19 cellular contexts compared by ENCODE assay signal in genomic region chr11:108872781-108873291, GRCh38.
DNase-seq lines count a peak whose midpoint lies in the region; ATAC-seq, FAIRE-seq and TF ChIP-seq lines count a peak whose summit lies in the region.
"Had no signal": no experiment of that assay in that cellular context is flagged by ENCODE, and none has a peak within 500 bp of the region (broad histone marks: within the 10 kb centered on the region; RNA-seq: fewer than 3 reads in every experiment).

No MANE protein-coding gene starts in this region.

- no peak overlapping the region for H4K8ac ChIP-seq in mesendoderm (ENCODE audit: low read depth, low read length)

- no peak overlapping the region for H3K18ac ChIP-seq in mesendoderm (ENCODE audit: low read length)

- no peak overlapping the region for H2BK120ac ChIP-seq in mesendoderm (ENCODE audit: low read depth, low read length)

- no peak overlapping the region for H2BK5ac ChIP-seq in mesendoderm (ENCODE audit: low read length)

- intact Hi-C loops in naive thymus-derived CD4-positive, alpha-beta T cell (cut with micrococcal nuclease) = no loop called here

- H4K5ac ChIP-seq in mesendoderm (ENCODE audit: low read length) = no peak overlapping the region

- no peak overlapping the region for H3K27ac ChIP-seq in HEK293 (ENCODE audit: extremely low read depth, low read depth, low read length)
- H3K27ac ChIP-seq in astrocyte (ENCODE audit: low read depth, low read length) = peak overlapping the region; percentile 94
- H3K27ac ChIP-seq in foreskin keratinocyte = peak overlapping the region; percentile 22
- H3K27ac ChIP-seq in naive thymus-derived CD4-positive, alpha-beta T cell (ENCODE audit: low read depth, low read length) = no peak overlapping the region
- no peak overlapping the region for H3K27ac ChIP-seq in mesendoderm (ENCODE audit: low read depth, low read length)
- H3K27ac ChIP-seq: neutrophil, Peyer's patch, sigmoid colon, transverse colon had no signal

- no peak overlapping the region for H2AK5ac ChIP-seq in mesendoderm (ENCODE audit: low read length)

- no peaks in the 10 kb centered on the region; the same call in 1 of the 2 replicates for H3K4me1 ChIP-seq in HEK293 (ENCODE audit: control insufficient read depth, insufficient read depth, low read length)
- H3K4me1 ChIP-seq in astrocyte (ENCODE audit: insufficient read depth, low read length) = peaks cover 63% of the 10 kb centered on the region
- peaks cover 44% of the 10 kb centered on the region for H3K4me1 ChIP-seq in foreskin keratinocyte
- H3K4me1 ChIP-seq in naive thymus-derived CD4-positive, alpha-beta T cell (ENCODE audit: control insufficient read depth in 2 of 2, insufficient read depth in 2 of 2, low read length in 2 of 2) = no peaks in the 10 kb centered on the region
- H3K4me1 ChIP-seq in mesendoderm (ENCODE audit: control insufficient read depth, low read depth, low read length) = no peaks in the 10 kb centered on the region
- H3K4me1 ChIP-seq: Peyer's patch, sigmoid colon, transverse colon had no signal

- no peak overlapping the region for H3K23ac ChIP-seq in mesendoderm (ENCODE audit: low read length)

- WGBS in mesendoderm (ENCODE audit: extremely low coverage, insufficient coverage, low lambda C conversion rate) = 100% methylated on average over 1 of the region's 3 CpGs

- H3K9ac ChIP-seq in astrocyte (ENCODE audit: low read length) (peak overlapping the region; percentile 67), mesendoderm (ENCODE audit: low read length) (no peak overlapping the region)

- CTCF ChIA-PET in HEK293 (lab: Yijun Ruan, JAX) = interaction anchor here (2.8 kb wide), 1 partner anchor 175 kb away, joined by 20 read pairs; no protein-coding TSS in a partner anchor
- CTCF ChIA-PET in naive thymus-derived CD4-positive, alpha-beta T cell (lab: Charles Lee) = no interaction called here

- peaks cover 3% of the 10 kb centered on the region for H3K9me3 Mint-ChIP-seq in astrocyte (ENCODE audit: unreplicated experiment)
- no peaks in the 10 kb centered on the region for H3K9me3 Mint-ChIP-seq in endothelial cell (ENCODE audit: unreplicated experiment)
- no peaks in the 10 kb centered on the region for H3K9me3 Mint-ChIP-seq in naive thymus-derived CD4-positive, alpha-beta T cell
- H3K9me3 Mint-ChIP-seq: activated B cell treated with CpG ODN at 0.5 μM for 24 hours; memory B cell; stimulated activated memory B cell treated with anti-CD40 and anti-IgM and Interleukin-4, amounts not matched to agents 10 μg/mL and 1 μg/mL and 100 μg/mL, for 72 hours had no signal

- peak overlapping the region; percentile 76 for H3K4me2 ChIP-seq in astrocyte (ENCODE audit: low read length)
- no peak overlapping the region for H3K4me2 ChIP-seq in mesendoderm (ENCODE audit: low read length)

- ATAC-seq in foreskin keratinocyte = peak; percentile 66
- ATAC-seq in HG02970 (IDR thresholded peaks at IDR 0.05; ENCODE audit: low FRiP score, unreplicated experiment) = no peak
- no peak for ATAC-seq in naive thymus-derived CD4-positive, alpha-beta T cell
- ATAC-seq: stimulated activated memory B cell treated with anti-CD40 and anti-IgM and Interleukin-4, amounts not matched to agents 10 μg/mL and 1 μg/mL and 100 μg/mL, for 72 hours had no signal

- H3K4me1 Mint-ChIP-seq in astrocyte (ENCODE audit: low read depth, unreplicated experiment) = peaks cover 42% of the 10 kb centered on the region
- peaks cover 13% of the 10 kb centered on the region for H3K4me1 Mint-ChIP-seq in endothelial cell (ENCODE audit: unreplicated experiment)
- peaks cover 0 to 17% (median 4%) of the 10 kb centered on the region in 7 donors for H3K4me1 Mint-ChIP-seq in naive thymus-derived CD4-positive, alpha-beta T cell
- H3K4me1 Mint-ChIP-seq: activated B cell treated with CpG ODN at 0.5 μM for 24 hours, memory B cell had no signal

- H3K36me3 Mint-ChIP-seq in astrocyte (ENCODE audit: low read depth, unreplicated experiment) = no peaks in the 10 kb centered on the region
- no peaks in the 10 kb centered on the region for H3K36me3 Mint-ChIP-seq in endothelial cell (ENCODE audit: low read depth, unreplicated experiment)
- peaks cover 0 to 18% (median 0%) of the 10 kb centered on the region in 5 donors for H3K36me3 Mint-ChIP-seq in naive thymus-derived CD4-positive, alpha-beta T cell
- H3K36me3 Mint-ChIP-seq: memory B cell; stimulated activated memory B cell treated with anti-CD40 and anti-IgM and Interleukin-4, amounts not matched to agents 10 μg/mL and 1 μg/mL and 100 μg/mL, for 72 hours had no signal

- no peak overlapping the region for H3K4ac ChIP-seq in mesendoderm (ENCODE audit: low read depth, low read length)

- H3K79me2 ChIP-seq in astrocyte (ENCODE audit: insufficient read depth, low read length) = no peaks in the 10 kb centered on the region
- no peaks in the 10 kb centered on the region for H3K79me2 ChIP-seq in mesendoderm (ENCODE audit: control insufficient read depth, insufficient read depth, low read length)

- H3K4me3 Mint-ChIP-seq in astrocyte (ENCODE audit: unreplicated experiment) = no peak overlapping the region
- no peak overlapping the region for H3K4me3 Mint-ChIP-seq in endothelial cell (ENCODE audit: unreplicated experiment)
- H3K4me3 Mint-ChIP-seq in naive thymus-derived CD4-positive, alpha-beta T cell = no peak overlapping the region
- H3K4me3 Mint-ChIP-seq: activated B cell treated with CpG ODN at 0.5 μM for 24 hours; activated naive CD8-positive, alpha-beta T cell treated with anti-CD3 and anti-CD28 coated beads, Interleukin-2, amount 10 ng/mL, durations not matched to agents 7 days and 5 days; memory B cell; stimulated activated memory B cell treated with anti-CD40 and anti-IgM and Interleukin-4, amounts not matched to agents 10 μg/mL and 1 μg/mL and 100 μg/mL, for 72 hours had no signal

- H3K36me3 ChIP-seq in HEK293 (ENCODE audit: control insufficient read depth in 2 of 2, insufficient read depth in 1 of 2, low read length in 2 of 2) (no peaks in the 10 kb centered on the region), astrocyte (ENCODE audit: insufficient read depth, low read length) (no peaks in the 10 kb centered on the region), mesendoderm (ENCODE audit: control insufficient read depth, insufficient read depth, low read length) (no peaks in the 10 kb centered on the region)
- no peaks in the 10 kb centered on the region for H3K36me3 ChIP-seq in naive thymus-derived CD4-positive, alpha-beta T cell (ENCODE audit: control insufficient read depth in 2 of 3, insufficient read depth in 3 of 3, low read length in 3 of 3)
- H3K36me3 ChIP-seq: neutrophil, Peyer's patch, sigmoid colon, transverse colon had no signal

- no peak overlapping the region for H2BK15ac ChIP-seq in mesendoderm (replicated peaks; ENCODE audit: low read depth)

- H3K27ac Mint-ChIP-seq in astrocyte (ENCODE audit: unreplicated experiment) (peak overlapping the region; percentile 58), endothelial cell (ENCODE audit: unreplicated experiment) (no peak overlapping the region)
- H3K27ac Mint-ChIP-seq in naive thymus-derived CD4-positive, alpha-beta T cell = no peak overlapping the region
- H3K27ac Mint-ChIP-seq: activated B cell treated with CpG ODN at 0.5 μM for 24 hours; activated naive CD8-positive, alpha-beta T cell treated with anti-CD3 and anti-CD28 coated beads, Interleukin-2, amount 10 ng/mL, durations not matched to agents 7 days and 5 days; memory B cell; stimulated activated memory B cell treated with anti-CD40 and anti-IgM and Interleukin-4, amounts not matched to agents 10 μg/mL and 1 μg/mL and 100 μg/mL, for 72 hours had no signal

- no peaks in the 10 kb centered on the region for H4K20me1 ChIP-seq in astrocyte (ENCODE audit: insufficient read depth, low read length)

- H3K4me3 ChIP-seq in HEK293 (ENCODE audit: low read depth, low read length) (no peak overlapping the region), astrocyte (ENCODE audit: insufficient read depth, low read depth, low read length) (no peak overlapping the region), mesendoderm (ENCODE audit: low read length) (no peak overlapping the region)
- H3K4me3 ChIP-seq in naive thymus-derived CD4-positive, alpha-beta T cell (ENCODE audit: low read length) = no peak overlapping the region
- H3K4me3 ChIP-seq: Peyer's patch, sigmoid colon, transverse colon had no signal

- H3K27me3 ChIP-seq in astrocyte (ENCODE audit: insufficient read depth, low read length) (no peaks in the 10 kb centered on the region), foreskin keratinocyte (no peaks in the 10 kb centered on the region), mesendoderm (ENCODE audit: insufficient read depth, low read length, poor library complexity) (no peaks in the 10 kb centered on the region)
- no peaks in the 10 kb centered on the region for H3K27me3 ChIP-seq in naive thymus-derived CD4-positive, alpha-beta T cell (ENCODE audit: control insufficient read depth in 2 of 2, insufficient read depth in 2 of 2, low read length in 2 of 2)
- H3K27me3 ChIP-seq: neutrophil, Peyer's patch, sigmoid colon, transverse colon had no signal

- H3K79me1 ChIP-seq in mesendoderm (ENCODE audit: low read length) = no peaks in the 10 kb centered on the region

- no peak for TF ChIP-seq CTCF in HEK293 (tag by site-specific recombination; IDR thresholded peaks at IDR 0.05)
- no peak for TF ChIP-seq CTCF in astrocyte (IDR thresholded peaks at IDR 0.05; ENCODE audit: insufficient read depth, low read depth, low read length)
- TF ChIP-seq CTCF in foreskin keratinocyte (conservative IDR thresholded peaks at IDR 0.05) = no peak
- no peak for TF ChIP-seq CTCF in endothelial cell (IDR thresholded peaks at IDR 0.05; ENCODE audit: unreplicated experiment)

- H3K9me3 ChIP-seq in HEK293 (ENCODE audit: control insufficient read depth, insufficient read depth, low read depth, low read length) (no peaks in the 10 kb centered on the region), astrocyte (ENCODE audit: insufficient read depth, low read depth, low read length) (no peaks in the 10 kb centered on the region)
- no peaks in the 10 kb centered on the region for H3K9me3 ChIP-seq in naive thymus-derived CD4-positive, alpha-beta T cell (ENCODE audit: control insufficient read depth in 2 of 3, low read length in 3 of 3)
- H3K9me3 ChIP-seq: neutrophil, Peyer's patch, sigmoid colon, transverse colon had no signal

- no peak overlapping the region for H3K56ac ChIP-seq in mesendoderm (ENCODE audit: low read length)

- no peaks in the 10 kb centered on the region for H3K27me3 Mint-ChIP-seq in astrocyte (ENCODE audit: low read depth, unreplicated experiment)
- no peaks in the 10 kb centered on the region for H3K27me3 Mint-ChIP-seq in endothelial cell (ENCODE audit: unreplicated experiment)
- no peaks in the 10 kb centered on the region for H3K27me3 Mint-ChIP-seq in naive thymus-derived CD4-positive, alpha-beta T cell
- H3K27me3 Mint-ChIP-seq: activated B cell treated with CpG ODN at 0.5 μM for 24 hours; activated naive CD8-positive, alpha-beta T cell treated with anti-CD3 and anti-CD28 coated beads, Interleukin-2, amount 10 ng/mL, durations not matched to agents 7 days and 5 days; memory B cell; stimulated activated memory B cell treated with anti-CD40 and anti-IgM and Interleukin-4, amounts not matched to agents 10 μg/mL and 1 μg/mL and 100 μg/mL, for 72 hours had no signal

- no peak overlapping the region for H2AFZ ChIP-seq in astrocyte (ENCODE audit: low read depth, low read length)

- DNase-seq in EH (ENCODE audit: low read depth) (peak; percentile 40), astrocyte (ENCODE audit: low read depth) (no peak), foreskin keratinocyte (peak; percentile 31 to 56), endothelial cell (ENCODE audit: low spot score) (no peak), mesendoderm (no peak)
- no peak for DNase-seq in naive thymus-derived CD4-positive, alpha-beta T cell
- DNase-seq: activated B cell treated with CpG ODN at 0.5 μM for 24 hours; activated naive CD8-positive, alpha-beta T cell treated with anti-CD3 and anti-CD28 coated beads, Interleukin-2, amount 10 ng/mL, durations not matched to agents 7 days and 5 days; NCI-H2107; NCI-H82; Peyer's patch; sigmoid colon; T-helper 1 cell; transverse colon had no signal

- POLR2A ChIA-PET in HEK293 (lab: Yijun Ruan, JAX) = no interaction called here
- POLR2A ChIA-PET in naive thymus-derived CD4-positive, alpha-beta T cell (lab: Charles Lee) = no interaction called here

- no peak for FAIRE-seq in astrocyte (lab: Jason Lieb, UNC)

Comparison
In these comparisons a context has a peak if more than half of its experiments do, and no peak if none do; other contexts are left out.
1. DNase-seq: peak in EH (single experiment) and foreskin keratinocyte (2 of 2); none in astrocyte (single experiment), endothelial cell (single experiment), naive thymus-derived CD4-positive, alpha-beta T cell (0 of 9) and mesendoderm (single experiment).
2. H3K27ac ChIP-seq: peak in astrocyte (single experiment) and foreskin keratinocyte (single experiment); none in HEK293 (single experiment), naive thymus-derived CD4-positive, alpha-beta T cell (single experiment) and mesendoderm (single experiment).